1 cellular context compared by ENCODE assay signal in the genomic region with DNA sequence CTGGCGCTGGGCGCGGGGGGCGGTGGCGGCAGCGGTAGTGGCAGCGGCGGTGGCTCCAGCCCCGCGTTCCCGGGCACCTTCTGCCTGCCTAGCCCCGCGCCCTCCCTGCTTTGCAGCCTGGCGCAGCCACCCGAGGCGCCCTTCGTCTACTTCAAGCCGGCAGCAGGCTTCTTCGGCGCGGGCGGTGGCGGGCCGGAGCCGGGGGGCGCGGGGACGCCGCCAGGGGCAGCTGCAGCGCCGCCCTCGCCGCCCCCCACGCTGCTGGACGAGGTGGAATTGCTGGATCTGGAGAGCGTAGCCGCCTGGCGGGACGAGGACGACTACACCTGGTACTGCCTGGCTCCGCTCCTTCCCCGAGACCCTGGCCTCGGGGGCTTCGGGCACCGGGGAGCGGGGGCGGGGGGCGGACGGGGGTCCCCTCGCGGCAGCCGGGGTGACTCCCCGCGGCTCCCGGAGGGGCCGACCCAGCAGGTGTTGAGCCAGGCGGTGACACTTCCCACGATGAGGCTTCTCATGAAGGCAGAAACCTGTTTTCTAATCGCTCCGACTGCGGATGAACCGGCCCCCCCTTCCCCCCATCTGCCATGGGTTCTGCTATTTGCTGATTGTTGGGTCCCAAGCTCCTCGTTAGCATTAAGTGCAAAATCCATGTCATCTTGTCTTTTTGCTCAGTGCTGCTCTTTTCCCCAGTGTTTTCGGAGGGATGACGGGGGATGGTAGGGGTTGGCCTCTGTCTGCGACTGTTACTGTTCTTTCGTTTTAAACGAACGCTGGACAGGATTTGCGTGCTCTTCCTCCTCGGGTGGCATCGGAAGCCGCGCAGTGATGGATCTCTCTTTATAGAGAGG.
TF ChIP-seq lines count a peak whose summit lies in the region.

No MANE protein-coding gene starts in this region.

TF ChIP-seq in H1, 55 proteins besides CTCF, POLR2A, EP300 and RAD21:
- TF ChIP-seq RBBP5 (IDR thresholded peaks at IDR 0.05; ENCODE audit: borderline replicate concordance, low read depth, low read length) = 0 out of 2 replicates have a peak, but pooled peaks have one; percentile 74
- no peak for TF ChIP-seq TCF12 (IDR thresholded peaks at IDR 0.05; ENCODE audit: low read depth, low read length)
- TF ChIP-seq SIX5 (IDR thresholded peaks at IDR 0.05; ENCODE audit: low read depth, low read length) = no peak
- peak; percentile 34 for TF ChIP-seq ASH2L (IDR thresholded peaks at IDR 0.05; ENCODE audit: low read length)
- TF ChIP-seq KDM4A (IDR thresholded peaks at IDR 0.05; ENCODE audit: low read depth, low read length, severe bottlenecking) = peak; percentile 50
- TF ChIP-seq SIN3A (conservative IDR thresholded peaks at IDR 0.05 in 1 of 2, IDR thresholded peaks at IDR 0.05 in 1 of 2; ENCODE audit: low read depth in 1 of 2, low read length in 2 of 2) = peak; percentile 21 to 37; a peak in 1 of 4 replicates
TF ChIP-seq in H1: peak in this region for 4.
